Comparison of ENCODE assay signal across 32 cellular contexts in genomic region chr5:78843436-78843835, GRCh38.
"Had no signal": no experiment of that assay in that cellular context is flagged by ENCODE, and none has a peak within 500 bp of the region (broad histone marks: within the 10 kb centered on the region; RNA-seq: fewer than 3 reads in every experiment).

No MANE protein-coding gene starts in this region.

- H3K27me3 ChIP-seq: ascending aorta, body of pancreas, breast epithelium had no signal

- H3K4me3 ChIP-seq: ascending aorta, body of pancreas, breast epithelium had no signal

- H3K27ac Mint-ChIP-seq: activated B cell treated with CpG ODN at 0.5 μM for 24 hours; activated CD4-positive, alpha-beta memory T cell treated with anti-CD3 and anti-CD28 coated beads for 36 hours; activated naive CD8-positive, alpha-beta T cell treated with anti-CD3 and anti-CD28 coated beads for 36 hours had no signal

- H3K4me3 Mint-ChIP-seq: activated B cell treated with CpG ODN at 0.5 μM for 24 hours; activated CD4-positive, alpha-beta memory T cell treated with anti-CD3 and anti-CD28 coated beads for 36 hours; activated naive CD8-positive, alpha-beta T cell treated with anti-CD3 and anti-CD28 coated beads for 36 hours had no signal

- H3K4me2 ChIP-seq: KMS-11 had no signal

- DNase-seq: activated B cell treated with CpG ODN at 0.5 μM for 24 hours; activated CD4-positive, alpha-beta memory T cell treated with anti-CD3 and anti-CD28 coated beads for 36 hours; activated CD4-positive, alpha-beta T cell treated with anti-CD3 and anti-CD28 coated beads for 4 hours; activated CD4-positive, alpha-beta T cell treated with anti-CD3 and anti-CD28 coated beads, Interleukin-2, amount 50 U/mL, for 1 hour; activated CD4-positive, CD25-positive, alpha-beta regulatory T cell treated with anti-CD3 and anti-CD28 coated beads, Interleukin-2, amount 50 U/mL, for 72 hours; activated CD8-positive, alpha-beta memory T cell treated with anti-CD3 and anti-CD28 coated beads, Interleukin-2, amount 50 U/mL, for 4 hours; activated effector memory CD4-positive, alpha-beta T cell treated with anti-CD3 and anti-CD28 coated beads, Interleukin-2, amount 50 U/mL, for 16 hours; activated naive CD4-positive, alpha-beta T cell; activated naive CD4-positive, alpha-beta T cell treated with anti-CD3 and anti-CD28 coated beads, Interleukin-2, amount 50 U/mL, for 16 hours; activated naive CD8-positive, alpha-beta T cell treated with anti-CD3 and anti-CD28 coated beads for 36 hours; activated T-cell treated with anti-CD3 and anti-CD28 coated beads for 4 hours; activated T-cell treated with anti-CD3 and anti-CD28 coated beads, Interleukin-2, amount 50 U/mL, for 48 hours; amygdala; body of pancreas; MM.1S; NCI-H1105; NCI-H1436; NCI-H1694; NCI-H1930; NCI-H2081 treated with DMSO at 0.1 percent for 48 hours; NCI-H345; NCI-H524 treated with DMSO at 0.1 percent for 48 hours; SIG-M5; SW 1271; T-helper 1 cell; T-helper 2 cell; T-helper 9 cell had no signal

- H3K4me1 Mint-ChIP-seq: activated naive CD8-positive, alpha-beta T cell treated with anti-CD3 and anti-CD28 coated beads for 36 hours had no signal

- H3K9me3 ChIP-seq: body of pancreas had no signal

- H3K4me1 ChIP-seq: ascending aorta, body of pancreas, breast epithelium had no signal

- H3K36me3 ChIP-seq: ascending aorta, breast epithelium had no signal

- H3K27ac ChIP-seq: ascending aorta, body of pancreas, breast epithelium, KMS-11, VCaP had no signal

- H3K27me3 Mint-ChIP-seq: activated B cell treated with CpG ODN at 0.5 μM for 24 hours; activated CD4-positive, alpha-beta memory T cell treated with anti-CD3 and anti-CD28 coated beads for 36 hours; activated naive CD8-positive, alpha-beta T cell treated with anti-CD3 and anti-CD28 coated beads for 36 hours had no signal

- H3K36me3 Mint-ChIP-seq: activated CD4-positive, alpha-beta memory T cell treated with anti-CD3 and anti-CD28 coated beads for 36 hours had no signal

- ATAC-seq: body of pancreas, Panc1 had no signal

- H3K9ac ChIP-seq: KMS-11 had no signal
